1 cellular context compared by ENCODE assay signal in genomic region chr2:68248361-68248760, GRCh38.
TF ChIP-seq lines count a peak whose summit lies in the region.

No MANE protein-coding gene starts in this region.

TF ChIP-seq in IMR-90, 13 proteins besides CTCF, POLR2A, EP300 and RAD21:
- TF ChIP-seq FOS (IDR thresholded peaks at IDR 0.05; ENCODE audit: low read depth, low read length) (no peak), USF2 (IDR thresholded peaks at IDR 0.05; ENCODE audit: low read depth, low read length) (no peak), MAFK (IDR thresholded peaks at IDR 0.05; ENCODE audit: low read depth, low read length) (no peak), CEBPB (IDR thresholded peaks at IDR 0.05; ENCODE audit: low read depth, low read length) (no peak), MAZ (IDR thresholded peaks at IDR 0.05; ENCODE audit: borderline replicate concordance, low read depth, low read length) (no peak), SMC3 (IDR thresholded peaks at IDR 0.05; ENCODE audit: low read depth, low read length) (no peak), ELK1 (IDR thresholded peaks at IDR 0.05; ENCODE audit: borderline replicate concordance, low read depth, low read length) (no peak), MXI1 (IDR thresholded peaks at IDR 0.05; ENCODE audit: borderline replicate concordance, low read depth, low read length) (no peak), CHD1 (IDR thresholded peaks at IDR 0.05; ENCODE audit: low read depth, low read length) (no peak), NFE2L2 (IDR thresholded peaks at IDR 0.05; ENCODE audit: low read depth, low read length) (no peak), RFX5 (IDR thresholded peaks at IDR 0.05; ENCODE audit: low read depth, low read length) (no peak), RCOR1 (IDR thresholded peaks at IDR 0.05; ENCODE audit: insufficient replicate concordance, low read length) (no peak), BHLHE40 (IDR thresholded peaks at IDR 0.05; ENCODE audit: low read depth, low read length) (no peak)
TF ChIP-seq in IMR-90: peak in this region for 0.
